ENCODE assay signal across 23 cellular contexts in the genomic region with DNA sequence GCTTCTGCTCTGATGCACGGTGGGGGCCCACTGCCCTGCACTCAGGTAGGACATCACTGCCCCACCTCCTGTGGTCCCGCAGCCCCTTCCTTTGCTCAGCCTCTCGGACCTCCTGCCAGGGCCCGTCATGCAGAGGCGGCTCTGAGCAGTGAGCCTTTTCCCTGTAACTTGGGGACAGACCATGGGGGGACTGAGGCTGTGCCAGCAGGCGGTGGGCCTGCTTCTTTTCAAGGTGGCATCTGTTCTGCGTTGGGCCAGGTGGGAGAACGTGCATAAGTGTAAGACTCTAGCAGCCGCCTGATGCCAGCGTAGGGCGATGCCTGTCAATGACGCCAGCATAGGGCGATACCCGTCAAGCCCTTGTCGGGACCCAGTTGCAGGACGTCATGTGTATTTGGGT. TPM values are rescaled to one million over a fixed set of nuclear protein-coding genes. Genes with fewer than 3 reads are reported as not detected.
"Had no signal": no experiment of that assay in that cellular context is flagged by ENCODE, and none has a peak within 500 bp of the region (broad histone marks: within the 10 kb centered on the region; RNA-seq: fewer than 3 reads in every experiment).

No MANE protein-coding gene starts in this region.

- H3K4me1 ChIP-seq: left lung, pancreas, right atrium auricular region, sigmoid colon, stomach, thyroid gland had no signal

- H3K9me3 Mint-ChIP-seq: natural killer cell; stimulated activated effector memory CD8-positive, alpha-beta T cell treated with anti-CD3 and anti-CD28 coated beads, Interleukin-12 subunit alpha, Interleukin-12 subunit beta, amount 100 ng/mL, for 72 hours had no signal

- H3K4me3 Mint-ChIP-seq: natural killer cell; stimulated activated effector memory CD8-positive, alpha-beta T cell treated with anti-CD3 and anti-CD28 coated beads, Interleukin-12 subunit alpha, Interleukin-12 subunit beta, amount 100 ng/mL, for 72 hours had no signal

- H3K9me3 ChIP-seq: neutrophil, pancreas, sigmoid colon, thyroid gland had no signal

- H3K27ac Mint-ChIP-seq: natural killer cell; stimulated activated effector memory CD8-positive, alpha-beta T cell treated with anti-CD3 and anti-CD28 coated beads, Interleukin-12 subunit alpha, Interleukin-12 subunit beta, amount 100 ng/mL, for 72 hours had no signal

- ATAC-seq: left lung; natural killer cell; pancreas; stimulated activated effector memory CD8-positive, alpha-beta T cell treated with anti-CD3 and anti-CD28 coated beads, Interleukin-12 subunit alpha, Interleukin-12 subunit beta, amount 100 ng/mL, for 72 hours had no signal

- H3K27me3 ChIP-seq: cardiac muscle cell, dorsolateral prefrontal cortex, neutrophil, pancreas, right atrium auricular region, thyroid gland had no signal

- H3K27ac ChIP-seq: cardiac muscle cell, dorsolateral prefrontal cortex, left lung, neutrophil, pancreas, right atrium auricular region, sigmoid colon, stomach, thyroid gland had no signal

- H3K36me3 Mint-ChIP-seq: natural killer cell; stimulated activated effector memory CD8-positive, alpha-beta T cell treated with anti-CD3 and anti-CD28 coated beads, Interleukin-12 subunit alpha, Interleukin-12 subunit beta, amount 100 ng/mL, for 72 hours had no signal

- FAIRE-seq: colon, frontal cortex, keratinocyte, pancreas had no signal

- H3K36me3 ChIP-seq: cardiac muscle cell, left lung, neutrophil, pancreas, right atrium auricular region, sigmoid colon, stomach, thyroid gland had no signal

- H3K4me3 ChIP-seq: cardiac muscle cell, dorsolateral prefrontal cortex, left lung, lung, pancreas, right atrium auricular region, sigmoid colon, stomach, thyroid gland had no signal

- H3K4me1 Mint-ChIP-seq: natural killer cell; stimulated activated effector memory CD8-positive, alpha-beta T cell treated with anti-CD3 and anti-CD28 coated beads, Interleukin-12 subunit alpha, Interleukin-12 subunit beta, amount 100 ng/mL, for 72 hours had no signal

- DNase-seq: dorsolateral prefrontal cortex; effector CD4-positive, alpha-beta T cell; mesendoderm; midbrain; natural killer cell; sigmoid colon; stimulated activated CD4-positive, alpha-beta T cell treated with anti-CD3 and anti-CD28 coated beads, Interleukin-2, amount 100 ng/mL, for 24 hours; stimulated activated CD4-positive, alpha-beta T cell treated with anti-CD3 and anti-CD28 coated beads, Interleukin-4, amount 100 ng/mL, for 24 hours; stimulated activated naive CD4-positive, alpha-beta T cell treated with Interleukin-2 at 50 U/mL for 16 hours; stomach; thyroid gland; trophoblast cell had no signal

RNA-seq across cellular contexts. Expression of a gene that starts 40.3 kb away (rescaled TPM):
- polyA plus RNA-seq: keratinocyte, neural cell had no signal
